ENCODE assay signal across 25 cellular contexts in the genomic region with DNA sequence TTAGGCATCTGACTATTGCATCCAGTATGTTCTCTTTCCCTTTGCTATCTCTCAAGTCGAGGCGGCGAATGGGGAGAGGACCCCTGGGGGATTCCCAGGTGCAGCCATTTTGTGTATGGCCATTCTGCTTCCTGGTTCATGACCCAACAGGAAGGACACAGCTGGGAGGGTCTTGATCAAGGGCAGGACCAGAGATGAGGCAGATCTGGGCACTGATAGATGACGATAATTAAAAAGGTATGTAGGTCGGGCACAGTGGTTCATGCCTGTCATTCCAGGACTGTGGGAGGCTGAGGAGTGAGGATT.
"Had no signal": no experiment of that assay in that cellular context is flagged by ENCODE, and none has a peak within 500 bp of the region (broad histone marks: within the 10 kb centered on the region; RNA-seq: fewer than 3 reads in every experiment).

No MANE protein-coding gene starts in this region.

- H3K9me3 ChIP-seq: esophagus squamous epithelium, spleen, thoracic aorta, upper lobe of left lung had no signal

- H3K9me3 Mint-ChIP-seq: activated naive CD4-positive, alpha-beta T cell treated with anti-CD3 and anti-CD28 coated beads for 36 hours; activated naive CD8-positive, alpha-beta T cell treated with anti-CD3 and anti-CD28 coated beads, Interleukin-2, amount 10 ng/mL, durations not matched to agents 7 days and 5 days; activated T-cell treated with anti-CD3 and anti-CD28 coated beads, Interleukin-2, amount 50 U/mL, for 24 hours; activated T-helper 2 cell treated with anti-CD3 and anti-CD28 coated beads, Interferon-gamma antibody, Interleukin-2, Interleukin-4, amounts not matched to agents 10 μg/mL and 5 μg/mL and 100 μg/mL, durations not matched to agents 14 hours and 24 hours and 36 hours; memory B cell; T-cell had no signal

- H3K27me3 ChIP-seq: gastroesophageal sphincter, heart left ventricle, upper lobe of left lung had no signal

- DNase-seq: activated CD4-positive, alpha-beta T cell treated with anti-CD3 and anti-CD28 coated beads for 1 hour; activated CD4-positive, alpha-beta T cell treated with anti-CD3 and anti-CD28 coated beads, Interleukin-2, amount 50 U/mL, for 1 hour; activated CD8-positive, alpha-beta T cell treated with anti-CD3 and anti-CD28 coated beads, Interleukin-2, amount 10 ng/mL, durations not matched to agents 7 days and 5 days; activated naive CD4-positive, alpha-beta T cell treated with anti-CD3 and anti-CD28 coated beads for 36 hours; activated naive CD8-positive, alpha-beta T cell treated with anti-CD3 and anti-CD28 coated beads, Interleukin-2, amount 10 ng/mL, durations not matched to agents 7 days and 5 days; activated T-cell treated with anti-CD3 and anti-CD28 coated beads, Interleukin-2, amount 50 U/mL, for 24 hours; amniotic stem cell; cerebellar nuclear complex; esophagus squamous epithelium; heart left ventricle; islet precursor cell; left cardiac atrium; nephron progenitor cell; occipital lobe; spleen; stimulated activated CD4-positive, alpha-beta T cell treated with anti-CD3 and anti-CD28 coated beads, Interleukin-4, amount 100 ng/mL, for 1 hour; stimulated activated naive CD4-positive, alpha-beta T cell treated with Interleukin-2 at 50 U/mL for 16 hours; T-cell; T-helper 9 cell; upper lobe of left lung had no signal

- H3K36me3 Mint-ChIP-seq: activated naive CD8-positive, alpha-beta T cell treated with anti-CD3 and anti-CD28 coated beads, Interleukin-2, amount 10 ng/mL, durations not matched to agents 7 days and 5 days; memory B cell; T-cell had no signal

- H3K4me3 Mint-ChIP-seq: activated CD8-positive, alpha-beta T cell treated with anti-CD3 and anti-CD28 coated beads, Interleukin-2, amount 10 ng/mL, durations not matched to agents 7 days and 5 days; activated naive CD4-positive, alpha-beta T cell treated with anti-CD3 and anti-CD28 coated beads for 36 hours; activated naive CD8-positive, alpha-beta T cell treated with anti-CD3 and anti-CD28 coated beads, Interleukin-2, amount 10 ng/mL, durations not matched to agents 7 days and 5 days; activated T-cell treated with anti-CD3 and anti-CD28 coated beads, Interleukin-2, amount 50 U/mL, for 24 hours; memory B cell; nephron progenitor cell; T-cell had no signal

- ATAC-seq: activated CD8-positive, alpha-beta T cell treated with anti-CD3 and anti-CD28 coated beads, Interleukin-2, amount 10 ng/mL, durations not matched to agents 7 days and 5 days; gastroesophageal sphincter; heart left ventricle; left cardiac atrium; T-cell had no signal

- H3K4me3 ChIP-seq: coronary artery, esophagus squamous epithelium, gastroesophageal sphincter, heart left ventricle, spleen, thoracic aorta, upper lobe of left lung had no signal

- H3K27ac Mint-ChIP-seq: activated CD8-positive, alpha-beta T cell treated with anti-CD3 and anti-CD28 coated beads, Interleukin-2, amount 10 ng/mL, durations not matched to agents 7 days and 5 days; activated naive CD4-positive, alpha-beta T cell treated with anti-CD3 and anti-CD28 coated beads for 36 hours; activated naive CD8-positive, alpha-beta T cell treated with anti-CD3 and anti-CD28 coated beads, Interleukin-2, amount 10 ng/mL, durations not matched to agents 7 days and 5 days; activated T-cell treated with anti-CD3 and anti-CD28 coated beads, Interleukin-2, amount 50 U/mL, for 24 hours; activated T-helper 2 cell treated with anti-CD3 and anti-CD28 coated beads, Interferon-gamma antibody, Interleukin-2, Interleukin-4, amounts not matched to agents 10 μg/mL and 5 μg/mL and 100 μg/mL, durations not matched to agents 14 hours and 24 hours and 36 hours; memory B cell; T-cell had no signal

- H3K27ac ChIP-seq: coronary artery, esophagus squamous epithelium, gastroesophageal sphincter, heart left ventricle, spleen, thoracic aorta, upper lobe of left lung had no signal

- H3K4me1 Mint-ChIP-seq: nephron progenitor cell had no signal

- H3K36me3 ChIP-seq: esophagus squamous epithelium, gastroesophageal sphincter, heart left ventricle, spleen, thoracic aorta, upper lobe of left lung had no signal
